8 cellular contexts compared by ENCODE assay signal in genomic region chr5:88269222-88269771, GRCh38. TPM values are rescaled to one million over a fixed set of nuclear protein-coding genes. Genes with fewer than 3 reads are reported as not detected.
DNase-seq lines count a peak whose midpoint lies in the region; ATAC-seq, FAIRE-seq and TF ChIP-seq lines count a peak whose summit lies in the region.

No MANE protein-coding gene starts in this region.

- no peaks in the 10 kb centered on the region for H3K9me3 ChIP-seq in SK-N-SH
- H3K9me3 ChIP-seq in lower lobe of right lung, result no peaks in the 10 kb centered on the region
- no peaks in the 10 kb centered on the region for H3K9me3 ChIP-seq in testis

- no peak for TF ChIP-seq EP300 in SK-N-SH (IDR thresholded peaks at IDR 0.05; ENCODE audit: borderline replicate concordance in 1 of 2, low read depth in 1 of 2, low read length in 1 of 2)

- ATAC-seq in HG03280 (IDR thresholded peaks at IDR 0.05; ENCODE audit: unreplicated experiment) (peak; percentile 23), lower lobe of right lung (peak; percentile 47 to 57)

- peaks cover 60% of the 10 kb centered on the region for H3K79me2 ChIP-seq in SK-N-SH (ENCODE audit: insufficient read depth)

- WGBS in SK-N-SH (ENCODE audit: low lambda C conversion rate), result 10% methylated on average over 13 of the region's 16 CpGs
- 7 to 8% methylated on average over 16 of the region's 16 CpGs for WGBS in testis, 2 donors

- TF ChIP-seq CTCF in SK-N-SH (IDR thresholded peaks at IDR 0.05) (no peak), choroid plexus epithelial cell (conservative IDR thresholded peaks at IDR 0.05; ENCODE audit: low read depth, low read length) (no peak), lower lobe of right lung (IDR thresholded peaks at IDR 0.05) (no peak), testis (IDR thresholded peaks at IDR 0.05) (no peak)

- no peaks in the 10 kb centered on the region for H3K9me2 ChIP-seq in SK-N-SH

- H4K20me1 ChIP-seq in SK-N-SH (ENCODE audit: insufficient read depth), result no peaks in the 10 kb centered on the region

- peak overlapping the region; percentile 47 for H3K9ac ChIP-seq in SK-N-SH

- H3K4me1 ChIP-seq in SK-N-SH (ENCODE audit: control insufficient read depth in 1 of 2, insufficient read depth in 2 of 2, low read depth in 1 of 2, low read length in 1 of 2) (peaks cover 6 to 19% of the 10 kb centered on the region in 2 experiments; a peak in 3 of 4 replicates), lower lobe of right lung (peaks cover 30% of the 10 kb centered on the region), testis (peaks cover 14% of the 10 kb centered on the region)

- DNase-seq in Caki2 (ENCODE audit: low read depth) (peak; percentile 16), GM19239 (ENCODE audit: insufficient read length, low spot score) (no peak), SK-N-SH (peak; percentile 11), choroid plexus epithelial cell (ENCODE audit: low read depth) (peak; percentile 39), lower lobe of right lung (no peak), testis (peak; percentile 16), NCI-H2196 treated with DMSO at 0.1 percent for 48 hours (lab: John Stamatoyannopoulos, UW; ENCODE audit: unreplicated experiment) (no peak)

- peak overlapping the region; percentile 86 for H2AFZ ChIP-seq in SK-N-SH (ENCODE audit: low read depth)

- H3K4me2 ChIP-seq in SK-N-SH, result peak overlapping the region; percentile 86

- H3K4me3 ChIP-seq in SK-N-SH (ENCODE audit: low read depth in 2 of 2, low read length in 1 of 2) (peak overlapping the region; percentile 97 to 100), choroid plexus epithelial cell (ENCODE audit: low read depth, low read length) (peak overlapping the region; percentile 97), lower lobe of right lung (peak overlapping the region; percentile 81), testis (peak overlapping the region; percentile 68 to 97)

- no peaks in the 10 kb centered on the region for H3F3A ChIP-seq in SK-N-SH (replicated peaks; ENCODE audit: insufficient read depth)

- CTCF ChIA-PET in SK-N-SH (lab: Yijun Ruan, JAX), result no interaction called here

- H3K27me3 ChIP-seq in SK-N-SH (ENCODE audit: insufficient read depth) (no peaks in the 10 kb centered on the region), lower lobe of right lung (ENCODE audit: low read depth) (no peaks in the 10 kb centered on the region), testis (no peaks in the 10 kb centered on the region)

- in situ Hi-C loops in Caki2 (cut with HindIII; ENCODE audit: low pct_unique_long_range_greater_than_20kb, low sequenced_read_pairs), result no loop called here

- FAIRE-seq in GM19239 (lab: Jason Lieb, UNC), result peak; percentile 54

- H3K27ac ChIP-seq in SK-N-SH (ENCODE audit: low read depth in 2 of 2, low read length in 1 of 2), result peak overlapping the region in 1 of 2 experiments; percentile 64; a peak in 2 of 4 replicates
- H3K27ac ChIP-seq in lower lobe of right lung, result peak overlapping the region; percentile 76
- H3K27ac ChIP-seq in testis, result peak overlapping the region; percentile 50 to 77

- TF ChIP-seq RAD21 in SK-N-SH (IDR thresholded peaks at IDR 0.05; ENCODE audit: low read length), result no peak

- H3K36me3 ChIP-seq in SK-N-SH (replicated peaks in 1 of 2; ENCODE audit: control insufficient read depth in 1 of 2, insufficient read depth in 2 of 2, low read length in 1 of 2) (peaks cover 17 to 24% of the 10 kb centered on the region in 2 experiments), lower lobe of right lung (peaks cover 3% of the 10 kb centered on the region), testis (ENCODE audit: low read depth, missing control alignments) (no peaks in the 10 kb centered on the region)

- POLR2A ChIA-PET in SK-N-SH (lab: Yijun Ruan, JAX), result no interaction called here

- TF ChIP-seq POLR2A in testis (IDR thresholded peaks at IDR 0.05), result no peak

- intact Hi-C loops in lower lobe of right lung (cut with DNase I) (no loop called here), testis (cut with DNase I; ENCODE audit: low total_unique reads) (no loop called here)

TF ChIP-seq in SK-N-SH, 30 proteins besides CTCF, POLR2A, EP300 and RAD21:
- TF ChIP-seq SMC3 (IDR thresholded peaks at IDR 0.05; ENCODE audit: low read depth, low read length), result no peak
- TF ChIP-seq MXI1 (IDR thresholded peaks at IDR 0.05; ENCODE audit: low read depth, low read length), result no peak
- no peak for TF ChIP-seq ZBTB33 (IDR thresholded peaks at IDR 0.05; ENCODE audit: borderline replicate concordance, low read depth)
- TF ChIP-seq GATA2 (CRISPR knock-in tag; IDR thresholded peaks at IDR 0.05), result no peak
- TF ChIP-seq RFX5 (IDR thresholded peaks at IDR 0.05; ENCODE audit: low read length), result no peak
- no peak; the same call in 1 of the 2 replicates for TF ChIP-seq GABPA (IDR thresholded peaks at IDR 0.05; ENCODE audit: low read depth)
- TF ChIP-seq USF1 (IDR thresholded peaks at IDR 0.05; ENCODE audit: borderline replicate concordance, low read depth), result no peak
- TF ChIP-seq REST (IDR thresholded peaks at IDR 0.05; ENCODE audit: low read depth, low read length), result no peak
TF ChIP-seq in SK-N-SH: peak in this region for 0.

RNA-seq across cellular contexts. Expression of gene TMEM161B, which starts 0.7 kb away (rescaled TPM):
- total RNA-seq in Caki2 (2014; rRNA removed; shearing (Covaris generic); ENCODE audit: low replicate concordance), result 1.1 and 6.3 TPM in 2 replicates
- polyA plus RNA-seq in SK-N-SH (2012; rRNA removed) (8.0 and 13.5 TPM in 2 replicates), testis (ENCODE audit: insufficient read depth, low read depth, low replicate concordance) (25.6 TPM)
- 8.2 and 10.1 TPM in 2 replicates for polyA plus RNA-seq in SK-N-SH (2012; cell fraction: cytosol; rRNA removed)
- polyA plus RNA-seq in SK-N-SH (2012; cell fraction: nucleus; rRNA removed), result 13.0 and 35.1 TPM in 2 replicates
- total RNA-seq in lower lobe of right lung (21.2 TPM), testis (10 to 100 TPM; 20.2 to 23.5 TPM)

Comparison
In these comparisons a context has a peak if more than half of its experiments do, and no peak if none do; other contexts are left out.
1. DNase-seq: peak in Caki2 (single experiment), SK-N-SH (single experiment), choroid plexus epithelial cell (single experiment) and testis (single experiment); none in GM19239 (single experiment), lower lobe of right lung (single experiment) and NCI-H2196 treated with DMSO at 0.1 percent for 48 hours (single experiment).
2. Peak in every context shown above with its lines, with median percentiles within 50 percentile points of each other: H3K4me3 ChIP-seq.